In the genomic region with DNA sequence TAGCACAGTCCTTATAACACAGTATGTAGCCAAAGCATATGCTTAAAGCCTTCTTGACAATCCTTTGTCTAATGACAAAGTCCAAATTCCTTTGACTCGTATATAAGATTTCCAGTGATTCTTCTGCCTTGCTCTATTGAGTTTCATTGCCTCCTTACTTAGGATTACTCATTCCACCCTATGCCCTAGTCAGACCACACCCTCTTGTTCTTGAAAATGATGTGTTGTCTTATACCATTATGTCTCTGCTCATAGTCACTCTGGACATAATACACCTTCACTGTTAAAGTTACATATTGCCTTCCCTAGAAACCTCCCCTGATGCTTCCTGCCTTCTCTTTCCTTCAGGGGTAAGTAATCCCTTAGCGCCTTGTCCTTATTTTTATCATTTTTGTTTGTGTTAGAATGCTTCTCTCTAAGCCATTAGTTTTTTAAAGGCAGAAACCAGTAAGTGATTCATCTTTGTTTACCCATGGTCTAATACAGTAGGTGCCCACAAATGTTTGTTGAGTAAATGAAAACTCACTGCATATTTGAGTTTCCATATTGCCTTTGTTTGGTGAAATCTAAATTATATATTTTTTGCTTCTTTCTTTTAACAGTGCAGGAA, we compare ENCODE assay signal across 9 cellular contexts. TPM values are rescaled to one million over a fixed set of nuclear protein-coding genes. Genes with fewer than 3 reads are reported as not detected.
DNase-seq lines count a peak whose midpoint lies in the region; ATAC-seq lines count a peak whose summit lies in the region.
"Had no signal": no experiment of that assay in that cellular context is flagged by ENCODE, and none has a peak within 500 bp of the region (broad histone marks: within the 10 kb centered on the region; RNA-seq: fewer than 3 reads in every experiment).

No MANE protein-coding gene starts in this region.

- H3K36me3 Mint-ChIP-seq in activated naive CD8-positive, alpha-beta T cell treated with anti-CD3 and anti-CD28 coated beads, Interleukin-2, amount 50 U/mL, for 24 hours (ENCODE audit: low read depth): peaks cover 25% of the 10 kb centered on the region
- H3K36me3 Mint-ChIP-seq in activated naive CD8-positive, alpha-beta T cell treated with anti-CD3 and anti-CD28 coated beads for 36 hours: peaks cover 24% of the 10 kb centered on the region

- peak; percentile 85 for ATAC-seq in activated naive CD8-positive, alpha-beta T cell treated with anti-CD3 and anti-CD28 coated beads, Interleukin-2, amount 50 U/mL, for 24 hours
- ATAC-seq in HG03520 (IDR thresholded peaks at IDR 0.05; ENCODE audit: unreplicated experiment) (peak; percentile 52), esophagus mucosa (peak; percentile 97), GM21447 (IDR thresholded peaks at IDR 0.05; ENCODE audit: unreplicated experiment) (no peak), GM19467 (IDR thresholded peaks at IDR 0.05; ENCODE audit: unreplicated experiment) (no peak)
- ATAC-seq: Right ventricle myocardium inferior had no signal

- peaks cover 4% of the 10 kb centered on the region for H3K9me3 Mint-ChIP-seq in activated naive CD8-positive, alpha-beta T cell treated with anti-CD3 and anti-CD28 coated beads, Interleukin-2, amount 50 U/mL, for 24 hours
- H3K9me3 Mint-ChIP-seq in activated naive CD8-positive, alpha-beta T cell treated with anti-CD3 and anti-CD28 coated beads for 36 hours: peaks cover 7% of the 10 kb centered on the region

- H3K27ac Mint-ChIP-seq in activated naive CD8-positive, alpha-beta T cell treated with anti-CD3 and anti-CD28 coated beads, Interleukin-2, amount 50 U/mL, for 24 hours: peak overlapping the region; percentile 43
- no peak overlapping the region for H3K27ac Mint-ChIP-seq in activated naive CD8-positive, alpha-beta T cell treated with anti-CD3 and anti-CD28 coated beads for 36 hours

- no peak overlapping the region for H3K4me3 Mint-ChIP-seq in activated naive CD8-positive, alpha-beta T cell treated with anti-CD3 and anti-CD28 coated beads, Interleukin-2, amount 50 U/mL, for 24 hours
- H3K4me3 Mint-ChIP-seq in activated naive CD8-positive, alpha-beta T cell treated with anti-CD3 and anti-CD28 coated beads for 36 hours: no peak overlapping the region

- peaks cover 53% of the 10 kb centered on the region for H3K4me1 Mint-ChIP-seq in activated naive CD8-positive, alpha-beta T cell treated with anti-CD3 and anti-CD28 coated beads, Interleukin-2, amount 50 U/mL, for 24 hours
- peaks cover 24% of the 10 kb centered on the region for H3K4me1 Mint-ChIP-seq in activated naive CD8-positive, alpha-beta T cell treated with anti-CD3 and anti-CD28 coated beads for 36 hours

- no peak for DNase-seq in activated naive CD8-positive, alpha-beta T cell treated with anti-CD3 and anti-CD28 coated beads, Interleukin-2, amount 50 U/mL, for 24 hours
- no peak for DNase-seq in activated naive CD8-positive, alpha-beta T cell treated with anti-CD3 and anti-CD28 coated beads for 36 hours
- DNase-seq in cerebellar cortex (ENCODE audit: low spot score) (no peak), NCI-H2196 treated with DMSO at 0.1 percent for 48 hours (lab: John Stamatoyannopoulos, UW; ENCODE audit: unreplicated experiment) (no peak)

- H3K27me3 Mint-ChIP-seq in activated naive CD8-positive, alpha-beta T cell treated with anti-CD3 and anti-CD28 coated beads, Interleukin-2, amount 50 U/mL, for 24 hours: no peaks in the 10 kb centered on the region
- H3K27me3 Mint-ChIP-seq in activated naive CD8-positive, alpha-beta T cell treated with anti-CD3 and anti-CD28 coated beads for 36 hours: no peaks in the 10 kb centered on the region

RNA-seq across cellular contexts. Expression of gene GPD2, which starts 19.3 kb away (rescaled TPM):
- 10 to 100 TPM; 41.2 to 46.2 TPM for total RNA-seq in activated naive CD8-positive, alpha-beta T cell treated with anti-CD3 and anti-CD28 coated beads for 36 hours
- total RNA-seq in esophagus mucosa: 56.1 TPM

Comparison
In these comparisons a context has a peak if more than half of its experiments do, and no peak if none do; other contexts are left out.
1. ATAC-seq: peak in activated naive CD8-positive, alpha-beta T cell treated with anti-CD3 and anti-CD28 coated beads, Interleukin-2, amount 50 U/mL, for 24 hours (single experiment), HG03520 (single experiment) and esophagus mucosa (single experiment); none in GM21447 (single experiment) and GM19467 (single experiment).